ENCODE assay signal across 8 cellular contexts in genomic region chr1:204151562-204152309, GRCh38. TPM values are rescaled to one million over a fixed set of nuclear protein-coding genes. Genes with fewer than 3 reads are reported as not detected.
DNase-seq lines count a peak whose midpoint lies in the region; ATAC-seq and TF ChIP-seq lines count a peak whose summit lies in the region.

TSS of gene ETNK2 (minus strand) at chr1:204152044. CDS start at chr1:204151852, 192 bp downstream.

- peak within 1 kb of the TSS; percentile 70 to 98 (median 87) for H3K4me3 ChIP-seq in right lobe of liver

- H3K4me1 ChIP-seq in right lobe of liver: peaks cover 0 to 18% (median 3%) of the 10 kb centered on the region in 4 donors

- peaks cover 53% of the 10 kb centered on the region for H3K27me3 Mint-ChIP-seq in dendritic cell treated with granulocyte-macrophage colony-stimulating factor and Interleukin-4, amounts not matched to agents 40 ng/mL and 50 ng/mL, for 4 days

- intact Hi-C loops in dendritic cell treated with granulocyte-macrophage colony-stimulating factor and Interleukin-4, amounts not matched to agents 40 ng/mL and 50 ng/mL, for 4 days (cut with micrococcal nuclease): no loop called here
- intact Hi-C loops in right lobe of liver (cut with DNase I): loop anchor here in 1 of 2 donors (10.0 kb wide), 1 partner anchor 287 kb away; the partner anchor contains the start of gene SNRPE

- peak within 1 kb of the TSS; percentile 71 for H3K4me3 Mint-ChIP-seq in dendritic cell treated with granulocyte-macrophage colony-stimulating factor and Interleukin-4, amounts not matched to agents 40 ng/mL and 50 ng/mL, for 4 days

- ATAC-seq in right lobe of liver (peak; percentile 54 to 72 (median 61)), GM18858 (IDR thresholded peaks at IDR 0.05; ENCODE audit: unreplicated experiment) (no peak)

- H3K4me1 Mint-ChIP-seq in dendritic cell treated with granulocyte-macrophage colony-stimulating factor and Interleukin-4, amounts not matched to agents 40 ng/mL and 50 ng/mL, for 4 days (ENCODE audit: low read depth): peaks cover 12% of the 10 kb centered on the region

- H3K36me3 ChIP-seq in right lobe of liver: no peaks in the 10 kb centered on the region

- WGBS in right lobe of liver (ENCODE audit: insufficient coverage, low coverage, low lambda C conversion rate, missing lambda C conversion rate): 0% methylated on average over 12 of the region's 94 CpGs

- peak; percentile 34 for TF ChIP-seq POLR2A in right lobe of liver (IDR thresholded peaks at IDR 0.05)

- TF ChIP-seq CTCF in right lobe of liver (IDR thresholded peaks at IDR 0.05): no peak

- H3K27me3 ChIP-seq in right lobe of liver: no peaks in the 10 kb centered on the region

- H3K9me3 Mint-ChIP-seq in dendritic cell treated with granulocyte-macrophage colony-stimulating factor and Interleukin-4, amounts not matched to agents 40 ng/mL and 50 ng/mL, for 4 days: no peaks in the 10 kb centered on the region

- H3K9me3 ChIP-seq in right lobe of liver: no peaks in the 10 kb centered on the region

- H3K27ac ChIP-seq in right lobe of liver: peak within 1 kb of the TSS in 2 of 3 donors; percentile 86 to 89

- no peak within 1 kb of the TSS for H3K27ac Mint-ChIP-seq in dendritic cell treated with granulocyte-macrophage colony-stimulating factor and Interleukin-4, amounts not matched to agents 40 ng/mL and 50 ng/mL, for 4 days

- no peaks in the 10 kb centered on the region for H3K36me3 Mint-ChIP-seq in dendritic cell treated with granulocyte-macrophage colony-stimulating factor and Interleukin-4, amounts not matched to agents 40 ng/mL and 50 ng/mL, for 4 days (ENCODE audit: low read depth)

- DNase-seq in D341Med (ENCODE audit: low spot score) (peak; percentile 91), NCI-H128 (lab: John Stamatoyannopoulos, UW; ENCODE audit: unreplicated experiment) (peak; percentile 29), right lobe of liver (peak; percentile 58 to 90 (median 87)), GOT3 (lab: John Stamatoyannopoulos, UW) (no peak)
- DNase-seq in activated CD4-positive, alpha-beta T cell treated with anti-CD3 and anti-CD28 coated beads for 48 hours: peak; percentile 31
- DNase-seq in stimulated activated CD4-positive, alpha-beta T cell treated with anti-CD3 and anti-CD28 coated beads, TNF-alpha, amount 100 ng/mL, for 1 hour (ENCODE audit: low read depth in 3 of 3, low spot score in 1 of 3): peak; percentile 7 to 41 (median 35)

RNA-seq across cellular contexts. Expression of gene ETNK2, which starts in this region (rescaled TPM):
- total RNA-seq in right lobe of liver: 100 to 1,000 TPM in 3 of 6 experiments, 10 to 100 TPM in 3; 30.9 to 231 (median 98.9) TPM
